In genomic region chr15:51037474-51037873, GRCh38 we compare ENCODE assay signal across 11 cellular contexts. TPM values are rescaled to one million over a fixed set of nuclear protein-coding genes. Genes with fewer than 3 reads are reported as not detected.
DNase-seq lines count a peak whose midpoint lies in the region; ATAC-seq, FAIRE-seq and TF ChIP-seq lines count a peak whose summit lies in the region.
"Not testable (repeated sequence)": the region's sequence is repeated elsewhere in the genome, so short reads cannot be mapped to it uniquely, and the experiment has no call there.
"Had no signal": no experiment of that assay in that cellular context is flagged by ENCODE, and none has a peak within 500 bp of the region (broad histone marks: within the 10 kb centered on the region; RNA-seq: fewer than 3 reads in every experiment).

No MANE protein-coding gene starts in this region.

- H3K4ac ChIP-seq in H1 (replicated peaks; ENCODE audit: insufficient read length, low read depth, low read length) = not testable (repeated sequence)

- 0 out of 2 replicates have a peak overlapping the region, but pooled peaks have one; percentile 68 for H2BK12ac ChIP-seq in H1 (ENCODE audit: low read depth, low read length)

- not testable (repeated sequence) for H3K27ac ChIP-seq in HUES48 (ENCODE audit: low read depth, low read length); H1 (ENCODE audit: low read depth, low read length); iPS-20b (ENCODE audit: low read length)
- H3K27ac ChIP-seq in Panc1 (ENCODE audit: low read length) = peak overlapping the region; percentile 77

- not testable (repeated sequence) for H3K36me3 ChIP-seq in ES-I3 (ENCODE audit: insufficient read depth, low read length); HUES48 (ENCODE audit: control insufficient read depth, insufficient read depth, low read length); Panc1 (ENCODE audit: control insufficient read depth, insufficient read depth, low read length); H1 (ENCODE audit: control insufficient read depth in 2 of 4, insufficient read depth in 4 of 4, low read length in 3 of 4); iPS-20b (ENCODE audit: insufficient read depth, low read depth, low read length)

- H3K18ac ChIP-seq in H1 (ENCODE audit: extremely low read depth, low read length) = not testable (repeated sequence)

- peak overlapping the region; percentile 93 for H3K27ac Mint-ChIP-seq in neural crest cell (ENCODE audit: unreplicated experiment)

- not testable (repeated sequence) for ATAC-seq in Panc1

- not testable (repeated sequence) for H3K23me2 ChIP-seq in H1 (ENCODE audit: low read depth, low read length)

- peak overlapping the region; percentile 84 for H3K4me3 Mint-ChIP-seq in neural crest cell

- not testable (repeated sequence) for H3K9me3 Mint-ChIP-seq in neural crest cell

- H2BK15ac ChIP-seq in H1 (ENCODE audit: low read length) = not testable (repeated sequence)

- H3K79me1 ChIP-seq in H1 (ENCODE audit: low read depth, low read length) = not testable (repeated sequence)

- H4K8ac ChIP-seq in H1 (ENCODE audit: extremely low read depth, insufficient read depth, low read length) = not testable (repeated sequence)

- H3K4me3 ChIP-seq in HUES48 (ENCODE audit: low read depth, low read length) (peak overlapping the region; percentile 53), Panc1 (ENCODE audit: low read depth in 2 of 2, low read length in 2 of 2) (peak overlapping the region; percentile 39 to 71), H1 (ENCODE audit: extremely low read depth in 1 of 4, insufficient read depth in 2 of 4, low read depth in 3 of 4, low read length in 4 of 4) (peak overlapping the region; percentile 10 to 48 (median 31); a peak in 4 of 8 replicates), iPS-20b (ENCODE audit: low read length) (peak overlapping the region; percentile 50)

- H2BK120ac ChIP-seq in H1 (replicated peaks; ENCODE audit: low read depth, low read length) = not testable (repeated sequence)

- in situ Hi-C loops in Panc1 (cut with HindIII; ENCODE audit: low pct_unique_long_range_greater_than_20kb, low sequenced_read_pairs) = not testable (repeated sequence)

- H3K56ac ChIP-seq in H1 (replicated peaks; ENCODE audit: insufficient read length, low read depth, low read length) = not testable (repeated sequence)

- not testable (repeated sequence) for TF ChIP-seq POLR2A in H1 (IDR thresholded peaks at IDR 0.05; ENCODE audit: control extremely low read depth in 1 of 2, low read depth in 2 of 2, low read length in 2 of 2)

- not testable (repeated sequence) for FAIRE-seq in H1 (lab: Jason Lieb, UNC)

- intact Hi-C loops in Panc1 (cut with micrococcal nuclease; ENCODE audit: unreplicated experiment) = not testable (repeated sequence)

- not testable (repeated sequence) for H2BK5ac ChIP-seq in H1 (ENCODE audit: low read depth, low read length)

- not testable (repeated sequence) for H4K20me1 ChIP-seq in H1 (replicated peaks in 1 of 2; ENCODE audit: control insufficient read depth in 1 of 2, insufficient read depth in 2 of 2, low read length in 2 of 2)

- peak overlapping the region; percentile 85 for H3K9ac ChIP-seq in ES-I3 (ENCODE audit: low read depth, low read length)
- not testable (repeated sequence) for H3K9ac ChIP-seq in HUES48 (ENCODE audit: low read depth, low read length); iPS-20b (ENCODE audit: low read depth, low read length)
- H3K9ac ChIP-seq in H1 (replicated peaks in 1 of 4; ENCODE audit: extremely low read depth in 1 of 4, low read depth in 3 of 4, low read length in 3 of 4) = peak overlapping the region in 1 of 4 experiments; percentile 77; a peak in 1 of 7 replicates

- H4K91ac ChIP-seq in H1 (replicated peaks; ENCODE audit: insufficient read length, low read length) = not testable (repeated sequence)

- peak; percentile 22 for DNase-seq in NCI-H460 (ENCODE audit: extremely low read depth, low read depth)
- DNase-seq in Panc1 (ENCODE audit: low read depth, low spot score); H1 (ENCODE audit: low read depth in 1 of 2, low spot score in 2 of 2); neural crest cell (ENCODE audit: low read depth, low spot score): not testable (repeated sequence)

- H3K79me2 ChIP-seq in H1 (ENCODE audit: control insufficient read depth in 1 of 2, insufficient read depth in 2 of 2, low read length in 2 of 2) = not testable (repeated sequence)

- not testable (repeated sequence) for H2AK5ac ChIP-seq in H1 (ENCODE audit: low read depth, low read length)

- POLR2A ChIA-PET in Panc1 (lab: Charles Lee) = not testable (repeated sequence)
- POLR2A ChIA-PET in H1 (lab: Charles Lee; ENCODE audit: partially characterized antibody) = interaction anchor here (1.2 kb wide), 1 partner anchor 28 kb away, joined by 3 read pairs; no protein-coding TSS in a partner anchor

- 0 out of 2 replicates have a peak overlapping the region, but pooled peaks have one; percentile 56 for H2AFZ ChIP-seq in H1 (ENCODE audit: low read length)

- not testable (repeated sequence) for H3K36me3 Mint-ChIP-seq in neural crest cell (ENCODE audit: low read depth)

- H3K23ac ChIP-seq in H1 (ENCODE audit: insufficient read length) = not testable (repeated sequence)

- H3K14ac ChIP-seq in H1 (ENCODE audit: insufficient read length) = not testable (repeated sequence)

- not testable (repeated sequence) for H3K9me3 ChIP-seq in ES-I3 (ENCODE audit: control insufficient read depth, insufficient read depth, low read length); HUES48 (ENCODE audit: control insufficient read depth, insufficient read depth, low read length); Panc1 (ENCODE audit: control insufficient read depth, insufficient read depth, low read depth, low read length); H1 (ENCODE audit: insufficient read depth in 2 of 2, low read depth in 1 of 2, low read length in 1 of 2); iPS-20b (ENCODE audit: insufficient read depth, low read depth, low read length)

- H3K4me1 Mint-ChIP-seq in neural crest cell = peaks cover 23% of the 10 kb centered on the region

- BruUV-seq in Panc1 (replicated peaks; lab: Mats Ljungman, UMichigan) = TSS peak; percentile 69

- CTCF ChIA-PET in Panc1 (lab: Charles Lee); H1 (lab: Charles Lee; ENCODE audit: partially characterized antibody): not testable (repeated sequence)

- not testable (repeated sequence) for H3K27me3 Mint-ChIP-seq in neural crest cell (ENCODE audit: low read depth)

- not testable (repeated sequence) for H3K4me1 ChIP-seq in ES-I3 (ENCODE audit: insufficient read depth, low read length); Panc1 (ENCODE audit: control insufficient read depth, insufficient read depth, low read length); H1 (replicated peaks in 1 of 4; ENCODE audit: control insufficient read depth in 3 of 4, insufficient read depth in 4 of 4, low read length in 3 of 4); iPS-20b (ENCODE audit: insufficient read depth, low read length)
- peaks cover 13% of the 10 kb centered on the region; the same call in 1 of the 2 replicates for H3K4me1 ChIP-seq in HUES48 (ENCODE audit: control insufficient read depth, insufficient read depth, low read length)

- not testable (repeated sequence) for TF ChIP-seq EP300 in H1 (IDR thresholded peaks at IDR 0.05; ENCODE audit: borderline replicate concordance in 1 of 2, low read depth in 2 of 2, low read length in 2 of 2)

- not testable (repeated sequence) for TF ChIP-seq RAD21 in H1 (IDR thresholded peaks at IDR 0.05 in 1 of 2, conservative IDR thresholded peaks at IDR 0.05 in 1 of 2; ENCODE audit: low read depth in 2 of 2, low read length in 2 of 2)

- H3K4me2 ChIP-seq in H1 (ENCODE audit: insufficient read depth in 1 of 2, low read depth in 2 of 2, low read length in 2 of 2) = peak overlapping the region; percentile 40 to 73; a peak in 3 of 4 replicates

- 87% methylated on average over 13 of the region's 13 CpGs; no CpG with 5 or more reads in 1 of the 2 experiments for whole genome bisulfite sequencing in H1 (ENCODE audit: extremely low coverage in 1 of 2, insufficient coverage in 1 of 2, insufficient read length in 1 of 2, insufficient replicate concordance in 2 of 2, low coverage in 1 of 2, low lambda C conversion rate in 2 of 2, missing lambda C conversion rate in 1 of 2), 2 experiments

- peak overlapping the region; percentile 80; the same call in 1 of the 2 replicates for H2BK20ac ChIP-seq in H1 (ENCODE audit: low read length)

- not testable (repeated sequence) for H3K27me3 ChIP-seq in HUES48 (ENCODE audit: control insufficient read depth, insufficient read depth, low read length); Panc1 (ENCODE audit: control insufficient read depth, insufficient read depth, low read length); H1 (replicated peaks in 1 of 4; ENCODE audit: control insufficient read depth in 3 of 4, extremely low read depth in 1 of 4, insufficient read depth in 3 of 4, low read length in 3 of 4); iPS-20b (ENCODE audit: insufficient read depth, low read length)

- not testable (repeated sequence) for TF ChIP-seq CTCF in Panc1 (IDR thresholded peaks at IDR 0.05); H1 (IDR thresholded peaks at IDR 0.05; ENCODE audit: control extremely low read depth in 1 of 3, insufficient read depth in 1 of 3, low read depth in 1 of 3, low read length in 3 of 3); neural crest cell (conservative IDR thresholded peaks at IDR 0.05)

- not testable (repeated sequence) for H4K5ac ChIP-seq in H1 (ENCODE audit: insufficient read length, low read depth, low read length)

TF ChIP-seq in H1, 55 proteins besides CTCF, POLR2A, EP300 and RAD21:
- TF ChIP-seq YY1 (IDR thresholded peaks at IDR 0.05; ENCODE audit: low read depth, low read length) = 0 out of 2 replicates have a peak, but pooled peaks have one; percentile 66

RNA-seq across cellular contexts. Expression of gene TNFAIP8L3, which starts 57.2 kb away (rescaled TPM):
- total RNA-seq in NCI-H460 (2014; rRNA removed; shearing (Covaris generic)) = 0.07 TPM in 1 of 2 replicates, not detected in the other
- polyA plus RNA-seq in NCI-H460 (2014; cell fraction: nucleus; rRNA removed) = 0.54 TPM in 1 of 2 replicates, not detected in the other
- total RNA-seq in Panc1 (2021; ENCODE audit: unreplicated experiment) (1.0 TPM), neural crest cell (0.20 TPM in 1 of 2 replicates, not detected in the other)
- 0.25 TPM for polyA plus RNA-seq in Panc1 (2012; ENCODE audit: insufficient read length)
- total RNA-seq in H1 (2021; fragmentation: NEBNext Ultra II Directional; extraction: Animal tissue kit (Norgen Biotek cat#: 25700)) = 0.27 and 0.67 TPM in 2 replicates
- polyA plus RNA-seq in H1 (2011; rRNA removed) = 0.16 and 0.23 TPM in 2 replicates
- 0.21 TPM for polyA plus RNA-seq in H1 (2011; cell fraction: cytosol; rRNA removed)
- 0.16 TPM for polyA plus RNA-seq in H1 (2011; cell fraction: nucleus; rRNA removed)
- polyA plus RNA-seq in H1 (2012, experiment 1 of 2) = 0.34 to 0.62 TPM (median 0.47 TPM) in 4 replicates
- polyA plus RNA-seq in H1 (2012, experiment 2 of 2) = 0.62 TPM
- 0.18 TPM for polyA plus RNA-seq in H1 (2013, experiment 1 of 2)
- 0.22 TPM for polyA plus RNA-seq in H1 (2013, experiment 2 of 2)
- polyA minus RNA-seq in H1 (2011; rRNA and poly(A)+ RNA removed) = 0.19 and 0.68 TPM in 2 replicates
- not detected for polyA minus RNA-seq in H1 (2011; cell fraction: cytosol; rRNA and poly(A)+ RNA removed)
- not detected for polyA minus RNA-seq in H1 (2011; cell fraction: nucleus; rRNA and poly(A)+ RNA removed)
- total RNA-seq: Calu3; CD4-positive, alpha-beta T cell; SK-MEL-5 had no signal
- polyA plus RNA-seq: IgD-negative memory B cell had no signal
